Comparison of ENCODE assay signal across 26 cellular contexts in genomic region chr3:9542182-9542581, GRCh38. TPM values are rescaled to one million over a fixed set of nuclear protein-coding genes. Genes with fewer than 3 reads are reported as not detected.
DNase-seq lines count a peak whose midpoint lies in the region; ATAC-seq and TF ChIP-seq lines count a peak whose summit lies in the region.
"Had no signal": no experiment of that assay in that cellular context is flagged by ENCODE, and none has a peak within 500 bp of the region (broad histone marks: within the 10 kb centered on the region; RNA-seq: fewer than 3 reads in every experiment).

No MANE protein-coding gene starts in this region.

- CTCF ChIA-PET in HEK293 (lab: Yijun Ruan, JAX): no interaction called here

- intact Hi-C loops in spleen (cut with DNase I; ENCODE audit: low total_unique reads) (no loop called here), esophagus squamous epithelium (cut with DNase I) (no loop called here)

- POLR2A ChIA-PET in HEK293 (lab: Yijun Ruan, JAX): interaction anchor here (0.6 kb wide), 1 partner anchor 40 kb away, joined by 3 read pairs; no protein-coding TSS in a partner anchor

- no peak for ATAC-seq in HG02763 (IDR thresholded peaks at IDR 0.05; ENCODE audit: unreplicated experiment)
- ATAC-seq: GM12878 had no signal

- H3K27ac ChIP-seq in HEK293 (ENCODE audit: extremely low read depth, low read depth, low read length): no peak overlapping the region
- no peak overlapping the region for H3K27ac ChIP-seq in Karpas-422 (ENCODE audit: low read length)
- no peak overlapping the region for H3K27ac ChIP-seq in spleen
- no peak overlapping the region for H3K27ac ChIP-seq in esophagus squamous epithelium
- H3K27ac ChIP-seq: BLaER1 had no signal

- H3K4me1 ChIP-seq in HEK293 (ENCODE audit: control insufficient read depth, insufficient read depth, low read length) (no peaks in the 10 kb centered on the region), Karpas-422 (ENCODE audit: low read length) (no peaks in the 10 kb centered on the region), spleen (no peaks in the 10 kb centered on the region), esophagus squamous epithelium (no peaks in the 10 kb centered on the region)
- H3K4me1 ChIP-seq: BE2C, BLaER1 had no signal

- TF ChIP-seq POLR2A in spleen (IDR thresholded peaks at IDR 0.05): no peak
- TF ChIP-seq POLR2A in esophagus squamous epithelium (IDR thresholded peaks at IDR 0.05): no peak

- H3K27me3 ChIP-seq in Karpas-422 (ENCODE audit: low read length) (no peaks in the 10 kb centered on the region), spleen (replicated peaks in 1 of 7) (peaks cover 0 to 12% (median 0%) of the 10 kb centered on the region in 7 donors), esophagus squamous epithelium (peaks cover 0 to 16% (median 0%) of the 10 kb centered on the region in 4 donors)
- H3K27me3 ChIP-seq: BE2C, BLaER1 had no signal

- no peak overlapping the region for H3K9ac ChIP-seq in Karpas-422 (ENCODE audit: low read length)
- H3K9ac ChIP-seq: BLaER1 had no signal

- WGBS in spleen, 5 donors: 73 to 94% (median 85%) methylated on average over 3 of the region's 3 CpGs
- 74 to 90% methylated on average over 3 of the region's 3 CpGs for WGBS in esophagus squamous epithelium, 2 donors

- no peak for TF ChIP-seq CTCF in HEK293 (tag by site-specific recombination; IDR thresholded peaks at IDR 0.05)
- no peak for TF ChIP-seq CTCF in spleen (IDR thresholded peaks at IDR 0.05 in 8 of 11, conservative IDR thresholded peaks at IDR 0.05 in 3 of 11)
- TF ChIP-seq CTCF in esophagus squamous epithelium (IDR thresholded peaks at IDR 0.05): no peak

- H3K9me3 ChIP-seq in HEK293 (ENCODE audit: control insufficient read depth, insufficient read depth, low read depth, low read length) (no peaks in the 10 kb centered on the region), Karpas-422 (ENCODE audit: low read length) (no peaks in the 10 kb centered on the region), spleen (peaks cover 0 to 9% (median 0%) of the 10 kb centered on the region in 8 donors), esophagus squamous epithelium (no peaks in the 10 kb centered on the region)
- H3K9me3 ChIP-seq: BE2C had no signal

- no peak overlapping the region for H3K4me2 ChIP-seq in Karpas-422 (ENCODE audit: low read depth, low read length, poor library complexity, severe bottlenecking)
- H3K4me2 ChIP-seq: BLaER1 had no signal

- no peaks in the 10 kb centered on the region for H3K9me2 ChIP-seq in Karpas-422 (replicated peaks; ENCODE audit: insufficient read depth, low read length)

- H3K36me3 ChIP-seq in HEK293 (ENCODE audit: control insufficient read depth in 2 of 2, insufficient read depth in 1 of 2, low read length in 2 of 2) (peaks cover 0 to 11% of the 10 kb centered on the region in 2 experiments; a peak in 1 of 3 replicates), Karpas-422 (ENCODE audit: insufficient read depth, low read length) (no peaks in the 10 kb centered on the region), spleen (no peaks in the 10 kb centered on the region), esophagus squamous epithelium (no peaks in the 10 kb centered on the region)
- H3K36me3 ChIP-seq: BE2C, BLaER1 had no signal

- H3K79me2 ChIP-seq in Karpas-422 (ENCODE audit: low read length): no peaks in the 10 kb centered on the region

- DNase-seq in Karpas-422: peak; percentile 37
- DNase-seq in spleen: peak; percentile 4
- DNase-seq in esophagus squamous epithelium (lab: John Stamatoyannopoulos, UW): no peak
- DNase-seq: 8988T; ACHN; BE2C; C1 segment of cervical spinal cord; CD4-positive, alpha-beta memory T cell; CD4-positive, CD25-positive, alpha-beta regulatory T cell; CD8-positive, alpha-beta memory T cell; COR-L47; DMS 273 treated with DMSO at 0.1 percent for 48 hours; DMS153; DMS53; DMS79; DND-41; EL; GDM1 had no signal

- H2AFZ ChIP-seq in Karpas-422 (ENCODE audit: low read length): no peak overlapping the region

- no peaks in the 10 kb centered on the region for H4K20me1 ChIP-seq in Karpas-422 (ENCODE audit: insufficient read depth, low read depth, low read length)
- H4K20me1 ChIP-seq: BLaER1 had no signal

- no peak overlapping the region for H3K4me3 ChIP-seq in HEK293 (ENCODE audit: low read depth, low read length)
- no peak overlapping the region for H3K4me3 ChIP-seq in Karpas-422 (ENCODE audit: low read length)
- H3K4me3 ChIP-seq in spleen: no peak overlapping the region
- no peak overlapping the region for H3K4me3 ChIP-seq in esophagus squamous epithelium
- H3K4me3 ChIP-seq: BLaER1, GM12878 had no signal

TF ChIP-seq in HEK293, 187 proteins besides CTCF, POLR2A, EP300 and RAD21:
- TF ChIP-seq ZNF529 (tag by site-specific recombination; IDR thresholded peaks at IDR 0.05; ENCODE audit: insufficient replicate concordance) (no peak), ZNF146 (tag by site-specific recombination; IDR thresholded peaks at IDR 0.05) (0 out of 2 replicates have a peak, but pooled peaks have one; percentile 4)

RNA-seq across cellular contexts. Expression of gene LHFPL4, which starts 11.4 kb away (rescaled TPM):
- not detected in 2 replicates for total RNA-seq in Karpas-422 (2014; rRNA removed; shearing (Covaris generic); ENCODE audit: low replicate concordance)
- total RNA-seq in spleen: not detected
- not detected for polyA plus RNA-seq in spleen
- total RNA-seq in esophagus squamous epithelium: under 1 TPM in 1 of 4 donors, not detected in 3; 0.23 TPM
- total RNA-seq: A673; CD4-positive, alpha-beta memory T cell; CD4-positive, CD25-positive, alpha-beta regulatory T cell; CD8-positive, alpha-beta memory T cell; G401; GM12878 had no signal
- polyA plus RNA-seq: AG04450, CD14-positive monocyte had no signal
